Comparison of ENCODE assay signal across 15 cellular contexts in genomic region chr3:120113128-120114116, GRCh38. TPM values are rescaled to one million over a fixed set of nuclear protein-coding genes. Genes with fewer than 3 reads are reported as not detected.
A peak's percentile ranks its signal among the peaks of the same experiment; 100 is the strongest.
DNase-seq lines count a peak whose midpoint lies in the region; ATAC-seq and TF ChIP-seq lines count a peak whose summit lies in the region.
"Had no signal": no experiment of that assay in that cellular context is flagged by ENCODE, and none has a peak within 500 bp of the region (broad histone marks: within the 10 kb centered on the region; RNA-seq: fewer than 3 reads in every experiment).

No MANE protein-coding gene starts in this region.

- in situ Hi-C loops in SK-MEL-5 (cut with HindIII; ENCODE audit: low pct_unique_long_range_greater_than_20kb, low sequenced_read_pairs), result no loop called here

- peaks cover 0 to 1% (median 0%) of the 10 kb centered on the region in 3 donors for H3K27me3 Mint-ChIP-seq in CD14-positive monocyte (ENCODE audit: low read depth in 3 of 3)
- H3K27me3 Mint-ChIP-seq: dendritic cell treated with granulocyte-macrophage colony-stimulating factor and Interleukin-4, amounts not matched to agents 40 ng/mL and 50 ng/mL, for 4 days; naive B cell had no signal

- no peak overlapping the region for H3K4me3 ChIP-seq in skeletal muscle cell (ENCODE audit: low read depth, low read length)

- H3K4me1 Mint-ChIP-seq in CD14-positive monocyte, result no peaks in the 10 kb centered on the region
- H3K4me1 Mint-ChIP-seq: naive B cell had no signal

- DNase-seq in GM04504 (ENCODE audit: low read depth) (peak; percentile 59), SK-MEL-5 (ENCODE audit: low read depth, low spot score) (peak; percentile 75), fibroblast of gingiva (ENCODE audit: low read depth) (peak; percentile 39), skeletal muscle cell (ENCODE audit: low read depth) (peak; percentile 57), Kasumi-1 (lab: John Stamatoyannopoulos, UW) (no peak), Right ventricle myocardium superior (no peak), globus pallidus (ENCODE audit: low spot score) (no peak), CD14-positive monocyte (ENCODE audit: low spot score) (no peak)
- DNase-seq: activated CD4-positive, alpha-beta T cell treated with anti-CD3 and anti-CD28 coated beads, Interleukin-2, amount 50 U/mL, for 4 hours; activated gamma-delta T cell treated with Interleukin-2 at 50 U/mL for 16 hours; naive B cell; NCI-H1105; NCI-H748 treated with DMSO at 0.1 percent for 48 hours had no signal

- H3K27ac Mint-ChIP-seq in CD14-positive monocyte, result no peak overlapping the region
- H3K27ac Mint-ChIP-seq: dendritic cell treated with granulocyte-macrophage colony-stimulating factor and Interleukin-4, amounts not matched to agents 40 ng/mL and 50 ng/mL, for 4 days had no signal

- H3K36me3 Mint-ChIP-seq in CD14-positive monocyte, result no peaks in the 10 kb centered on the region

- no peak for TF ChIP-seq CTCF in CD14-positive monocyte (IDR thresholded peaks at IDR 0.05)

- H3K4me3 Mint-ChIP-seq in CD14-positive monocyte, result no peak overlapping the region
- H3K4me3 Mint-ChIP-seq: dendritic cell treated with granulocyte-macrophage colony-stimulating factor and Interleukin-4, amounts not matched to agents 40 ng/mL and 50 ng/mL, for 4 days; naive B cell had no signal

- intact Hi-C loops in Right ventricle myocardium superior (cut with DNase I) (no loop called here), CD14-positive monocyte (cut with micrococcal nuclease) (no loop called here)

- peaks cover 7 to 19% (median 17%) of the 10 kb centered on the region in 7 donors for H3K9me3 Mint-ChIP-seq in CD14-positive monocyte

- no peak for ATAC-seq in Right ventricle myocardium superior (ENCODE audit: poor library complexity)
- ATAC-seq: sciatic nerve had no signal

RNA-seq across cellular contexts. Expression of gene GSK3B, which starts 19.2 kb away (rescaled TPM):
- 46.1 and 55.2 TPM in 2 replicates for total RNA-seq in SK-MEL-5 (2014; rRNA removed; shearing (Covaris generic))
- 37.7 and 40.5 TPM in 2 replicates for polyA plus RNA-seq in SK-MEL-5 (2015; cell fraction: cytosol; rRNA removed)
- polyA plus RNA-seq in SK-MEL-5 (2015; cell fraction: nucleus; rRNA removed), result 13.2 and 16.4 TPM in 2 replicates
- 35.0 TPM for total RNA-seq in Right ventricle myocardium superior
- 10 to 100 TPM; 16.2 to 20.6 TPM for polyA plus RNA-seq in CD14-positive monocyte

Comparison
In these comparisons a context has a peak if more than half of its experiments do, and no peak if none do; other contexts are left out.
1. DNase-seq: peak in GM04504 (single experiment), SK-MEL-5 (single experiment), fibroblast of gingiva (single experiment) and skeletal muscle cell (single experiment); none in Kasumi-1 (0 of 2), Right ventricle myocardium superior (single experiment), globus pallidus (single experiment) and CD14-positive monocyte (single experiment).